16 cellular contexts compared by ENCODE assay signal in genomic region chr20:8255945-8256632, GRCh38.
DNase-seq lines count a peak whose midpoint lies in the region; ATAC-seq and TF ChIP-seq lines count a peak whose summit lies in the region.
"Had no signal": no experiment of that assay in that cellular context is flagged by ENCODE, and none has a peak within 500 bp of the region (broad histone marks: within the 10 kb centered on the region; RNA-seq: fewer than 3 reads in every experiment).

No MANE protein-coding gene starts in this region.

- peak overlapping the region; percentile 58 for H3K27ac Mint-ChIP-seq in stimulated activated effector memory CD8-positive, alpha-beta T cell treated with anti-CD3 and anti-CD28 coated beads, Interleukin-12 subunit alpha, Interleukin-12 subunit beta, amount 100 ng/mL, for 72 hours
- H3K27ac Mint-ChIP-seq in WTC11 = no peak overlapping the region
- H3K27ac Mint-ChIP-seq: stimulated activated naive CD8-positive, alpha-beta T cell treated with anti-CD3 and anti-CD28 coated beads, Interleukin-15, Interleukin-2, amounts not matched to agents 100 ng/mL and 50 ng/mL, for 24 hours had no signal

- dilution Hi-C loops in mammary epithelial cell (cut with HindIII; ENCODE audit: low sequenced_read_pairs) = no loop called here

- no peaks in the 10 kb centered on the region for H3K9me3 Mint-ChIP-seq in stimulated activated effector memory CD8-positive, alpha-beta T cell treated with anti-CD3 and anti-CD28 coated beads, Interleukin-12 subunit alpha, Interleukin-12 subunit beta, amount 100 ng/mL, for 72 hours
- no peaks in the 10 kb centered on the region for H3K9me3 Mint-ChIP-seq in WTC11
- H3K9me3 Mint-ChIP-seq: natural killer cell treated with Interleukin-12 subunit alpha and Interleukin-12 subunit beta and Interleukin-15 and Interleukin-18, amount 100 ng/mL, for 72 hours; stimulated activated naive CD8-positive, alpha-beta T cell treated with anti-CD3 and anti-CD28 coated beads, Interleukin-15, Interleukin-2, amounts not matched to agents 100 ng/mL and 50 ng/mL, for 24 hours had no signal

- H3K4me1 ChIP-seq in mammary epithelial cell (ENCODE audit: insufficient read depth, low read length) = peaks cover 35% of the 10 kb centered on the region
- H3K4me1 ChIP-seq: upper lobe of left lung had no signal

- 58% methylated on average over 3 of the region's 3 CpGs for WGBS in mammary epithelial cell (ENCODE audit: low coverage, missing lambda C conversion rate)

- no peaks in the 10 kb centered on the region for H4K20me1 ChIP-seq in mammary epithelial cell (ENCODE audit: insufficient read depth, low read length)

- in situ Hi-C loops in mammary epithelial cell (cut with MboI; ENCODE audit: low sequenced_read_pairs in 2 of 2) = no loop called here

- H2AFZ ChIP-seq in mammary epithelial cell (ENCODE audit: low read depth, low read length) = peak overlapping the region; percentile 74

- H3K79me2 ChIP-seq in mammary epithelial cell (ENCODE audit: insufficient read depth, low read length) = no peaks in the 10 kb centered on the region

- H3K27me3 Mint-ChIP-seq in WTC11 (ENCODE audit: low read depth) = no peaks in the 10 kb centered on the region
- H3K27me3 Mint-ChIP-seq: natural killer cell treated with Interleukin-12 subunit alpha and Interleukin-12 subunit beta and Interleukin-15 and Interleukin-18, amount 100 ng/mL, for 72 hours; stimulated activated naive CD8-positive, alpha-beta T cell treated with anti-CD3 and anti-CD28 coated beads, Interleukin-15, Interleukin-2, amounts not matched to agents 100 ng/mL and 50 ng/mL, for 24 hours had no signal

- H3K9me3 ChIP-seq in mammary epithelial cell (replicated peaks; ENCODE audit: insufficient read depth, low read length) = no peaks in the 10 kb centered on the region
- H3K9me3 ChIP-seq: adrenal gland, upper lobe of left lung had no signal

- H3K9ac ChIP-seq in mammary epithelial cell (ENCODE audit: insufficient read depth, low read length) = no peak overlapping the region

- peak overlapping the region; percentile 16 for H3K4me2 ChIP-seq in mammary epithelial cell (ENCODE audit: insufficient read depth, low read depth, low read length)

- intact Hi-C loops in mammary epithelial cell (cut with micrococcal nuclease) = no loop called here

- DNase-seq in NCI-H345 (lab: John Stamatoyannopoulos, UW) = peak; percentile 27
- DNase-seq in NCI-H345 treated with DMSO at 0.1 percent for 48 hours (lab: John Stamatoyannopoulos, UW; ENCODE audit: unreplicated experiment) = no peak
- DNase-seq in NCI-H2196 (lab: John Stamatoyannopoulos, UW; ENCODE audit: unreplicated experiment) = peak; percentile 52
- peak; percentile 80 for DNase-seq in mammary epithelial cell
- DNase-seq in stimulated activated effector memory CD8-positive, alpha-beta T cell treated with anti-CD3 and anti-CD28 coated beads, Interleukin-12 subunit alpha, Interleukin-12 subunit beta, amount 100 ng/mL, for 72 hours (ENCODE audit: low spot score in 2 of 2) = no peak
- no peak for DNase-seq in WTC11 (ENCODE audit: low spot score)
- no peak for DNase-seq in HT-29 (ENCODE audit: low spot score)
- DNase-seq: adrenal gland; C1 segment of cervical spinal cord; central memory CD4-positive, alpha-beta T cell; EL; foreskin fibroblast had no signal

- peak overlapping the region; percentile 47 for H3K27ac ChIP-seq in mammary epithelial cell (ENCODE audit: insufficient read depth, low read depth, low read length)
- H3K27ac ChIP-seq: adrenal gland, upper lobe of left lung had no signal

- H3K4me1 Mint-ChIP-seq in stimulated activated effector memory CD8-positive, alpha-beta T cell treated with anti-CD3 and anti-CD28 coated beads, Interleukin-12 subunit alpha, Interleukin-12 subunit beta, amount 100 ng/mL, for 72 hours = peaks cover 7% of the 10 kb centered on the region
- H3K4me1 Mint-ChIP-seq in WTC11 = peaks cover 4% of the 10 kb centered on the region; the same call in 1 of the 2 replicates

- no peak overlapping the region for H3K4me3 Mint-ChIP-seq in stimulated activated effector memory CD8-positive, alpha-beta T cell treated with anti-CD3 and anti-CD28 coated beads, Interleukin-12 subunit alpha, Interleukin-12 subunit beta, amount 100 ng/mL, for 72 hours
- H3K4me3 Mint-ChIP-seq in WTC11 = no peak overlapping the region
- H3K4me3 Mint-ChIP-seq: natural killer cell treated with Interleukin-12 subunit alpha and Interleukin-12 subunit beta and Interleukin-15 and Interleukin-18, amount 100 ng/mL, for 72 hours; stimulated activated naive CD8-positive, alpha-beta T cell treated with anti-CD3 and anti-CD28 coated beads, Interleukin-15, Interleukin-2, amounts not matched to agents 100 ng/mL and 50 ng/mL, for 24 hours had no signal

- POLR2A ChIA-PET in WTC11 (lab: Charles Lee) = no interaction called here

- CTCF ChIA-PET in mammary epithelial cell (lab: Charles Lee; ENCODE audit: low non-redundant PET) (no interaction called here), WTC11 (lab: Charles Lee) (no interaction called here)

- BruUV-seq in mammary epithelial cell (replicated peaks; lab: Mats Ljungman, UMichigan) = no TSS peak

- TF ChIP-seq CTCF in mammary epithelial cell (conservative IDR thresholded peaks at IDR 0.05 in 1 of 2, IDR thresholded peaks at IDR 0.05 in 1 of 2; ENCODE audit: extremely low read depth in 1 of 2, insufficient read depth in 1 of 2, low read depth in 1 of 2, low read length in 2 of 2) (no peak), WTC11 (IDR thresholded peaks at IDR 0.05) (no peak)

- H3K36me3 ChIP-seq in mammary epithelial cell (ENCODE audit: insufficient read depth, low read length) = no peaks in the 10 kb centered on the region
- H3K36me3 ChIP-seq: adrenal gland, upper lobe of left lung had no signal

- H3K36me3 Mint-ChIP-seq in stimulated activated effector memory CD8-positive, alpha-beta T cell treated with anti-CD3 and anti-CD28 coated beads, Interleukin-12 subunit alpha, Interleukin-12 subunit beta, amount 100 ng/mL, for 72 hours = no peaks in the 10 kb centered on the region
- no peaks in the 10 kb centered on the region for H3K36me3 Mint-ChIP-seq in WTC11
- H3K36me3 Mint-ChIP-seq: natural killer cell treated with Interleukin-12 subunit alpha and Interleukin-12 subunit beta and Interleukin-15 and Interleukin-18, amount 100 ng/mL, for 72 hours had no signal

- H3K27me3 ChIP-seq in mammary epithelial cell (ENCODE audit: insufficient read depth, low read length) = no peaks in the 10 kb centered on the region
- H3K27me3 ChIP-seq: adrenal gland, upper lobe of left lung had no signal

- no peak overlapping the region for H3K4me3 ChIP-seq in mammary epithelial cell (replicated peaks in 1 of 3; ENCODE audit: insufficient read depth in 1 of 3, low read depth in 2 of 3, low read length in 3 of 3)
- H3K4me3 ChIP-seq: adrenal gland, upper lobe of left lung had no signal

- no peak for ATAC-seq in stimulated activated effector memory CD8-positive, alpha-beta T cell treated with anti-CD3 and anti-CD28 coated beads, Interleukin-12 subunit alpha, Interleukin-12 subunit beta, amount 100 ng/mL, for 72 hours
- no peak; the same call in 1 of the 2 replicates for ATAC-seq in WTC11
- ATAC-seq in GM21723 (IDR thresholded peaks at IDR 0.05; ENCODE audit: unreplicated experiment) = no peak
- ATAC-seq: natural killer cell treated with Interleukin-12 subunit alpha and Interleukin-12 subunit beta and Interleukin-15 and Interleukin-18, amount 100 ng/mL, for 72 hours had no signal

TF ChIP-seq in WTC11, 78 proteins besides CTCF, POLR2A, EP300 and RAD21 (continues in another document):
- TF ChIP-seq CDX4 (CRISPR knock-in tag; IDR thresholded peaks at IDR 0.05; ENCODE audit: borderline replicate concordance) (no peak), NFYB (CRISPR knock-in tag; conservative IDR thresholded peaks at IDR 0.05; ENCODE audit: low read depth) (no peak), OVOL2 (CRISPR knock-in tag; IDR thresholded peaks at IDR 0.05; ENCODE audit: borderline replicate concordance) (no peak), KAT7 (CRISPR knock-in tag; IDR thresholded peaks at IDR 0.05; ENCODE audit: borderline replicate concordance) (no peak), TEAD4 (CRISPR knock-in tag; IDR thresholded peaks at IDR 0.05) (no peak), ERG (CRISPR knock-in tag; IDR thresholded peaks at IDR 0.05) (no peak), ATF1 (CRISPR knock-in tag; IDR thresholded peaks at IDR 0.05) (no peak), FOXP4 (CRISPR knock-in tag; IDR thresholded peaks at IDR 0.05) (no peak), RELA (CRISPR knock-in tag; IDR thresholded peaks at IDR 0.05; ENCODE audit: borderline replicate concordance) (no peak), RORB (CRISPR knock-in tag; IDR thresholded peaks at IDR 0.05) (no peak)

Comparison
In these comparisons a context has a peak if more than half of its experiments do, and no peak if none do; other contexts are left out.
1. DNase-seq: peak in NCI-H345 (single experiment), NCI-H2196 (single experiment) and mammary epithelial cell (single experiment); none in NCI-H345 treated with DMSO at 0.1 percent for 48 hours (single experiment), stimulated activated effector memory CD8-positive, alpha-beta T cell treated with anti-CD3 and anti-CD28 coated beads, Interleukin-12 subunit alpha, Interleukin-12 subunit beta, amount 100 ng/mL, for 72 hours (0 of 2), WTC11 (single experiment) and HT-29 (single experiment).